ENCODE assay signal across 8 cellular contexts in the genomic region with DNA sequence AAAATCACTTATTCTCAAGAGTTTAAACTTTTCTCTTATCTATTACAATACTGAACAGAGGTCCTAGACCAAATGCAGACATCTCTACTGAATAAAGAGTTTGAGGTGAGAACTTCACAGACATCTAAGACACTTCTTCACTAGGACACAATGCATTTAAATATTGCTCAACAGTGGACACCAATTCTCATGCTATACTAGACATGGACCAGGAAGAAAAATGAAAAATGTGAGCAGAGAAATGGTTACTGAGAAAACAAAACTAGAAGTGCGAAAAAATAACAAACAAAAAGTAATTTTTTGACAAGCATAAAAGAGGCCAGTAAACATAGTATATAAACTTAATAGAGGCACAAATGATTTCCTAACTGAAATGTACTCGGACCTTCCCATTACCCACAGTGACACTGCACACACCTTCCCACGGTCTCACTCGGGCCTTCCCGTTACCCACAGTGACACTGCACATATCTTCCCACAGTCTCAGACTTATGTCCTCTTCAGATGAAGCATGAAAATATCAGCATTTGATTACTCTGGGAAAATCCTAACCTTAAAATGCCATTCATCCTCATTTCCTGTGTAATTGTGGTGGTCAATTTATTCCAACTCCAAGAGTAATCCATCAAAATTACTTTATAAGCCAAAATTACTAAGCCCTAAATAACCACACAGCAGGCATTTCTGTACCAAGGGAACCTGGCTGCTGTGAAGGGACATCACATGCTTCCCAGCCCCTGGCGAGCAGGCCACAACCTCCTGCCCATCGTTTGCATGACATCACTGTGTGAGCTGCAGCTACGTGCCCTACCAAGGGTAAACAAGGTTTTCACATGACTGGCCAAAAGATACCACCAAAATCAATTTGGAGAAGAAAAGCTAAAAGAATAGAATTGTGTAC. TPM values are rescaled to one million over a fixed set of nuclear protein-coding genes. Genes with fewer than 3 reads are reported as not detected.
DNase-seq lines count a peak whose midpoint lies in the region; ATAC-seq, FAIRE-seq and TF ChIP-seq lines count a peak whose summit lies in the region.

No MANE protein-coding gene starts in this region.

- WGBS in GM12878 (ENCODE audit: insufficient coverage, insufficient replicate concordance, low lambda C conversion rate, missing lambda C conversion rate), result 1% methylated on average over 8 of the region's 8 CpGs
- WGBS in transverse colon (ENCODE audit: low coverage in 1 of 2), 2 donors, result 49 to 51% methylated on average over 7 to 8 of the region's 8 CpGs

- H3K4me3 ChIP-seq in GM12878, result peak overlapping the region; percentile 98
- no peak overlapping the region for H3K4me3 ChIP-seq in transverse colon

- ATAC-seq in GM21367 (IDR thresholded peaks at IDR 0.05; ENCODE audit: unreplicated experiment) (peak; percentile 32), HG03575 (IDR thresholded peaks at IDR 0.05; ENCODE audit: extremely low read depth, insufficient number of reproducible peaks, low FRiP score, unreplicated experiment) (peak; percentile 18), GM12878 (peak; percentile 42)

- peaks cover 70% of the 10 kb centered on the region for H3K4me1 ChIP-seq in GM12878 (ENCODE audit: control insufficient read depth, insufficient read depth, low read length)
- peaks cover 5 to 55% (median 11%) of the 10 kb centered on the region in 4 donors for H3K4me1 ChIP-seq in transverse colon

- CTCF ChIA-PET in GM12878 (lab: Yijun Ruan, JAX), result interaction anchor here (1.1 to 6.0 kb wide), 6 partner anchors 11 to 34 kb away, joined by 3 to 31 read pairs (median 4); no protein-coding TSS in a partner anchor

- peaks cover 100% of the 10 kb centered on the region for H3K79me2 ChIP-seq in GM12878 (ENCODE audit: control insufficient read depth, insufficient read depth, low read length)

- TF ChIP-seq POLR2A in GM12878 (IDR thresholded peaks at IDR 0.05; ENCODE audit: low read depth, low read length) (peak; percentile 54), transverse colon (IDR thresholded peaks at IDR 0.05) (no peak), erythroblast (IDR thresholded peaks at IDR 0.05; ENCODE audit: low read length) (no peak)

- H3K36me3 ChIP-seq in GM12878 (ENCODE audit: control insufficient read depth in 2 of 2, insufficient read depth in 2 of 2, low read length in 1 of 2) (peaks cover 11 to 27% of the 10 kb centered on the region in 2 experiments), transverse colon (peaks cover 0 to 9% (median 0%) of the 10 kb centered on the region in 4 donors)

- RAD21 ChIA-PET in GM12878 (lab: Charles Lee; ENCODE audit: unreplicated experiment), result interaction anchor here (0.9 to 3.8 kb wide), 11 partner anchors 10 to 36 kb away, joined by 3 to 36 read pairs (median 4); no protein-coding TSS in a partner anchor

- DNase-seq in ELR (ENCODE audit: low read depth), result peak; percentile 5
- peak; percentile 90 for DNase-seq in GM12878 (ENCODE audit: low read depth, low spot score)
- DNase-seq in left kidney (ENCODE audit: low read depth, low spot score), result peak; percentile 36
- DNase-seq in transverse colon, result peak; percentile 43
- DNase-seq in activated CD4-positive, alpha-beta T cell treated with anti-CD3 and anti-CD28 coated beads, Interleukin-2, amount 50 U/mL, for 4 hours, result no peak
- no peak for DNase-seq in erythroblast (lab: John Stamatoyannopoulos, UW)

- peak in 1 of 2 experiments; percentile 10; a peak in 2 of 4 replicates for TF ChIP-seq EP300 in GM12878 (IDR thresholded peaks at IDR 0.05; ENCODE audit: borderline replicate concordance in 1 of 2, control insufficient read depth in 1 of 2, low read depth in 2 of 2, low read length in 2 of 2)
- TF ChIP-seq EP300 in transverse colon (IDR thresholded peaks at IDR 0.05; ENCODE audit: low read depth), result no peak

- intact Hi-C loops in GM12878 (cut with micrococcal nuclease; ENCODE audit: unreplicated experiment) (loop anchor here (1.0 kb wide), 1 partner anchor 39 kb away; no protein-coding TSS in a partner anchor), transverse colon (cut with DNase I; ENCODE audit: low total_unique reads) (no loop called here)

- peak overlapping the region; percentile 88 for H3K9ac ChIP-seq in GM12878 (ENCODE audit: control insufficient read depth, insufficient read depth, low read length)

- in situ Hi-C loops in GM12878 (cut with MboI), result no loop called here
- in situ Hi-C loops in transverse colon (cut with MboI; ENCODE audit: low pct_ligation_motif_present in 1 of 4, low pct_unique_long_range_greater_than_20kb in 1 of 4, low sequenced_read_pairs in 3 of 4), result no loop called here

- H3K27ac ChIP-seq in GM12878 (ENCODE audit: control insufficient read depth, insufficient read depth) (peak overlapping the region; percentile 94), transverse colon (peak overlapping the region; percentile 19 to 64 (median 56))

- FAIRE-seq in GM12878 (lab: Jason Lieb, UNC), result peak; percentile 41

- no peak overlapping the region for H2AFZ ChIP-seq in GM12878 (ENCODE audit: control insufficient read depth, low read depth, low read length)

- H3K9me3 ChIP-seq in GM12878 (replicated peaks; ENCODE audit: control insufficient read depth, insufficient read depth, low read length) (no peaks in the 10 kb centered on the region), transverse colon (no peaks in the 10 kb centered on the region)

- H4K20me1 ChIP-seq in GM12878 (ENCODE audit: control insufficient read depth, insufficient read depth), result no peaks in the 10 kb centered on the region

- no TSS peak for BruUV-seq in GM12878 (replicated peaks; lab: Mats Ljungman, UMichigan)

- no peak for TF ChIP-seq RAD21 in GM12878 (IDR thresholded peaks at IDR 0.05; ENCODE audit: insufficient read depth, low read depth, low read length)

- TF ChIP-seq CTCF in GM12878 (IDR thresholded peaks at IDR 0.05 in 2 of 3, conservative IDR thresholded peaks at IDR 0.05 in 1 of 3; ENCODE audit: control insufficient read depth in 2 of 3, extremely low read depth in 1 of 3, insufficient read depth in 1 of 3, low read depth in 3 of 3, low read length in 3 of 3) (no peak), transverse colon (IDR thresholded peaks at IDR 0.05) (no peak)

- SMC1A ChIA-PET in GM12878 (lab: Charles Lee; ENCODE audit: uncharacterized antibody, unreplicated experiment), result interaction anchor here (0.7 to 10.0 kb wide), 12 partner anchors 7 to 99 kb away, joined by 3 to 261 read pairs (median 4); no protein-coding TSS in a partner anchor

- POLR2A ChIA-PET in GM12878 (lab: Charles Lee), result interaction anchor here (0.7 to 12.9 kb wide), 9 partner anchors 7 to 100 kb away, joined by 3 to 253 read pairs (median 4); no protein-coding TSS in a partner anchor

- no peaks in the 10 kb centered on the region for H3K27me3 ChIP-seq in GM12878 (replicated peaks in 1 of 2; ENCODE audit: control insufficient read depth in 2 of 2, insufficient read depth in 2 of 2, low read length in 1 of 2)
- no peaks in the 10 kb centered on the region for H3K27me3 ChIP-seq in transverse colon

- H3K4me2 ChIP-seq in GM12878 (ENCODE audit: control insufficient read depth, insufficient read depth), result peak overlapping the region; percentile 93

TF ChIP-seq in GM12878, 131 proteins besides CTCF, POLR2A, EP300 and RAD21 (continues in another document):
- TF ChIP-seq EGR1 (IDR thresholded peaks at IDR 0.05; ENCODE audit: borderline replicate concordance in 1 of 2, low read depth in 2 of 2, low read length in 2 of 2), result no peak
- TF ChIP-seq NFXL1 (IDR thresholded peaks at IDR 0.05; ENCODE audit: borderline replicate concordance), result no peak
- no peak for TF ChIP-seq ZNF622 (IDR thresholded peaks at IDR 0.05)
- TF ChIP-seq ZZZ3 (IDR thresholded peaks at IDR 0.05; ENCODE audit: control insufficient read depth, insufficient read length, low read depth), result no peak
- 0 out of 2 replicates have a peak, but pooled peaks have one; percentile 44 for TF ChIP-seq NR2C1 (IDR thresholded peaks at IDR 0.05)

RNA-seq across cellular contexts. Expression of gene SLC15A4, which starts 6.4 kb away (rescaled TPM):
- 830 and 863 TPM in 2 replicates for total RNA-seq in GM12878 (2013; cell fraction: nucleolus; rRNA removed)
- 46.0 and 49.5 TPM in 2 replicates for total RNA-seq in GM12878 (2014; rRNA removed)
- total RNA-seq in GM12878 (2014; rRNA removed; fragmentation: Illumina TruSeq; extraction: Trizol), result 36.8 and 37.5 TPM in 2 replicates
- total RNA-seq in GM12878 (2021), result 40.3 and 44.5 TPM in 2 replicates
- polyA plus RNA-seq in GM12878 (2011; ENCODE audit: low read depth), result 45.1 TPM
- 256 and 257 TPM in 2 replicates for polyA plus RNA-seq in GM12878 (2011; rRNA removed)
- polyA plus RNA-seq in GM12878 (2011; cell fraction: cytosol; rRNA removed), result 161 and 187 TPM in 2 replicates
- polyA plus RNA-seq in GM12878 (2011; cell fraction: nucleus; rRNA removed), result 216 and 284 TPM in 2 replicates
- 58.1 and 84.6 TPM in 2 replicates for polyA plus RNA-seq in GM12878 (2012)
- 36.4 and 44.8 TPM in 2 replicates for polyA plus RNA-seq in GM12878 (2014; fragmentation: Illumina TruSeq; extraction: Trizol)
- polyA plus RNA-seq in GM12878 (2014; fragmentation: Nextera tagmentation; extraction: Ambion mirVana), result 10 to 100 TPM; 17.6 to 24.7 TPM
- polyA plus RNA-seq in GM12878 (2014; rRNA removed), result 36.8 and 41.6 TPM in 2 replicates
- polyA plus RNA-seq in GM12878 (2016; fragmentation: Nextera tagmentation; extraction: Ambion mirVana), result 10 to 100 TPM; 12.7 to 15.1 TPM
- polyA minus RNA-seq in GM12878 (2011; rRNA and poly(A)+ RNA removed), result 315 and 350 TPM in 2 replicates
- polyA minus RNA-seq in GM12878 (2011; cell fraction: cytosol; rRNA and poly(A)+ RNA removed), result 107 and 115 TPM in 2 replicates
- 222 and 331 TPM in 2 replicates for polyA minus RNA-seq in GM12878 (2011; cell fraction: nucleus; rRNA and poly(A)+ RNA removed)
- total RNA-seq in transverse colon, result 10 to 100 TPM; 13.1 to 41.2 (median 32.7) TPM

RNA-seq across cellular contexts. Expression of gene GLT1D1, which starts 35.9 kb away (rescaled TPM):
- total RNA-seq in GM12878 (2013; cell fraction: nucleolus; rRNA removed), result 21.7 and 24.4 TPM in 2 replicates
- 2.4 and 2.5 TPM in 2 replicates for total RNA-seq in GM12878 (2014; rRNA removed)
- total RNA-seq in GM12878 (2014; rRNA removed; fragmentation: Illumina TruSeq; extraction: Trizol), result 2.6 and 3.0 TPM in 2 replicates
- total RNA-seq in GM12878 (2021), result 4.1 and 4.2 TPM in 2 replicates
- polyA plus RNA-seq in GM12878 (2011; ENCODE audit: low read depth), result 2.3 TPM
- polyA plus RNA-seq in GM12878 (2011; rRNA removed), result 62.8 and 71.4 TPM in 2 replicates
- polyA plus RNA-seq in GM12878 (2011; cell fraction: cytosol; rRNA removed), result 59.7 and 62.9 TPM in 2 replicates
- 37.7 and 42.3 TPM in 2 replicates for polyA plus RNA-seq in GM12878 (2011; cell fraction: nucleus; rRNA removed)
- 5.0 and 5.5 TPM in 2 replicates for polyA plus RNA-seq in GM12878 (2012)
- polyA plus RNA-seq in GM12878 (2014; fragmentation: Illumina TruSeq; extraction: Trizol), result 3.2 and 3.7 TPM in 2 replicates
- polyA plus RNA-seq in GM12878 (2014; fragmentation: Nextera tagmentation; extraction: Ambion mirVana), result under 1 TPM; 0.42 to 0.53 TPM
- polyA plus RNA-seq in GM12878 (2014; rRNA removed), result 3.0 TPM in 2 replicates
- 1 to 10 TPM; 1.7 to 3.8 TPM for polyA plus RNA-seq in GM12878 (2016; fragmentation: Nextera tagmentation; extraction: Ambion mirVana)
- polyA minus RNA-seq in GM12878 (2011; rRNA and poly(A)+ RNA removed), result 61.7 and 63.7 TPM in 2 replicates
- 23.4 and 23.9 TPM in 2 replicates for polyA minus RNA-seq in GM12878 (2011; cell fraction: cytosol; rRNA and poly(A)+ RNA removed)
- polyA minus RNA-seq in GM12878 (2011; cell fraction: nucleus; rRNA and poly(A)+ RNA removed), result 12.7 and 17.6 TPM in 2 replicates
- not detected for total RNA-seq in transverse colon

Comparison
In these comparisons a context has a peak if more than half of its experiments do, and no peak if none do; other contexts are left out.
1. DNase-seq: peak in ELR (single experiment), GM12878 (single experiment), left kidney (single experiment) and transverse colon (single experiment); none in activated CD4-positive, alpha-beta T cell treated with anti-CD3 and anti-CD28 coated beads, Interleukin-2, amount 50 U/mL, for 4 hours (0 of 2) and erythroblast (0 of 2).
2. Peak in every context shown above with its lines, with median percentiles within 50 percentile points of each other: ATAC-seq.